Comparison of ENCODE assay signal across 1 cellular context in genomic region chr14:31025335-31026075, GRCh38.
TF ChIP-seq lines count a peak whose summit lies in the region.

A gene with protein sequence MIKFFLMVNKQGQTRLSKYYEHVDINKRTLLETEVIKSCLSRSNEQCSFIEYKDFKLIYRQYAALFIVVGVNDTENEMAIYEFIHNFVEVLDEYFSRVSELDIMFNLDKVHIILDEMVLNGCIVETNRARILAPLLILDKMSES (plus strand): TSS chr14:31025649. CDS start chr14:31066197, 40,548 bp downstream.

TF ChIP-seq in HepG2, 621 proteins besides CTCF, POLR2A, EP300 and RAD21 (continued from another document and continues in another):
- TF ChIP-seq, protein P1, sequence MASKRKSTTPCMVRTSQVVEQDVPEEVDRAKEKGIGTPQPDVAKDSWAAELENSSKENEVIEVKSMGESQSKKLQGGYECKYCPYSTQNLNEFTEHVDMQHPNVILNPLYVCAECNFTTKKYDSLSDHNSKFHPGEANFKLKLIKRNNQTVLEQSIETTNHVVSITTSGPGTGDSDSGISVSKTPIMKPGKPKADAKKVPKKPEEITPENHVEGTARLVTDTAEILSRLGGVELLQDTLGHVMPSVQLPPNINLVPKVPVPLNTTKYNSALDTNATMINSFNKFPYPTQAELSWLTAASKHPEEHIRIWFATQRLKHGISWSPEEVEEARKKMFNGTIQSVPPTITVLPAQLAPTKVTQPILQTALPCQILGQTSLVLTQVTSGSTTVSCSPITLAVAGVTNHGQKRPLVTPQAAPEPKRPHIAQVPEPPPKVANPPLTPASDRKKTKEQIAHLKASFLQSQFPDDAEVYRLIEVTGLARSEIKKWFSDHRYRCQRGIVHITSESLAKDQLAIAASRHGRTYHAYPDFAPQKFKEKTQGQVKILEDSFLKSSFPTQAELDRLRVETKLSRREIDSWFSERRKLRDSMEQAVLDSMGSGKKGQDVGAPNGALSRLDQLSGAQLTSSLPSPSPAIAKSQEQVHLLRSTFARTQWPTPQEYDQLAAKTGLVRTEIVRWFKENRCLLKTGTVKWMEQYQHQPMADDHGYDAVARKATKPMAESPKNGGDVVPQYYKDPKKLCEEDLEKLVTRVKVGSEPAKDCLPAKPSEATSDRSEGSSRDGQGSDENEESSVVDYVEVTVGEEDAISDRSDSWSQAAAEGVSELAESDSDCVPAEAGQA (IDR thresholded peaks at IDR 0.05; ENCODE audit: low read depth), result peak; percentile 96
- TF ChIP-seq, protein P1 (CRISPR knock-in tag; IDR thresholded peaks at IDR 0.05; ENCODE audit: borderline replicate concordance), result peak; percentile 85
- TF ChIP-seq ZNF607 (CRISPR knock-in tag; IDR thresholded peaks at IDR 0.05; ENCODE audit: borderline replicate concordance), result peak; percentile 94
- peak; percentile 83; the same call in 1 of the 2 replicates for TF ChIP-seq SIN3A (IDR thresholded peaks at IDR 0.05; ENCODE audit: borderline replicate concordance, low read depth, low read length)
- TF ChIP-seq ZNF574 (CRISPR knock-in tag; IDR thresholded peaks at IDR 0.05), result 0 out of 2 replicates have a peak, but pooled peaks have one; percentile 28
- TF ChIP-seq ATF7-NPFF (CRISPR knock-in tag; IDR thresholded peaks at IDR 0.05; ENCODE audit: low read depth), result 0 out of 2 replicates have a peak, but pooled peaks have one; percentile 1
- peak; percentile 65; the same call in 1 of the 2 replicates for TF ChIP-seq ZNF264 (CRISPR knock-in tag; IDR thresholded peaks at IDR 0.05)
- TF ChIP-seq, protein P2, sequence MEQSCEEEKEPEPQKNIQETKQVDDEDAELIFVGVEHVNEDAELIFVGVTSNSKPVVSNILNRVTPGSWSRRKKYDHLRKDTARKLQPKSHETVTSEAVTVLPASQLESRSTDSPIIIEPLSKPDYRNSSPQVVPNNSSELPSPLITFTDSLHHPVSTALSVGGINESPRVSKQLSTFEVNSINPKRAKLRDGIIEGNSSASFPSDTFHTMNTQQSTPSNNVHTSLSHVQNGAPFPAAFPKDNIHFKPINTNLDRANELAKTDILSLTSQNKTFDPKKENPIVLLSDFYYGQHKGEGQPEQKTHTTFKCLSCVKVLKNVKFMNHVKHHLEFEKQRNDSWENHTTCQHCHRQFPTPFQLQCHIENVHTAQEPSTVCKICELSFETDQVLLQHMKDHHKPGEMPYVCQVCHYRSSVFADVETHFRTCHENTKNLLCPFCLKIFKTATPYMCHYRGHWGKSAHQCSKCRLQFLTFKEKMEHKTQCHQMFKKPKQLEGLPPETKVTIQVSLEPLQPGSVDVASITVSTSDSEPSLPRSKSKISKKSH (CRISPR knock-in tag; IDR thresholded peaks at IDR 0.05; ENCODE audit: borderline replicate concordance), result peak; percentile 96
- TF ChIP-seq SAFB2 (CRISPR knock-in tag; IDR thresholded peaks at IDR 0.05; ENCODE audit: borderline replicate concordance, low read depth), result no peak
- TF ChIP-seq IRX3 (CRISPR knock-in tag; IDR thresholded peaks at IDR 0.05; ENCODE audit: borderline replicate concordance, low read depth), result no peak
- no peak for TF ChIP-seq ZNF10 (CRISPR knock-in tag; IDR thresholded peaks at IDR 0.05; ENCODE audit: borderline replicate concordance, low read depth)
- no peak for TF ChIP-seq GABPA (IDR thresholded peaks at IDR 0.05; ENCODE audit: low read depth, low read length)
- TF ChIP-seq GABPA (CRISPR knock-in tag; IDR thresholded peaks at IDR 0.05; ENCODE audit: low read depth), result no peak
- no peak for TF ChIP-seq TCF7L2 (IDR thresholded peaks at IDR 0.05; ENCODE audit: low read depth, low read length)
- no peak for TF ChIP-seq ZNF569 (CRISPR knock-in tag; IDR thresholded peaks at IDR 0.05; ENCODE audit: borderline replicate concordance)
- TF ChIP-seq, protein P3, sequence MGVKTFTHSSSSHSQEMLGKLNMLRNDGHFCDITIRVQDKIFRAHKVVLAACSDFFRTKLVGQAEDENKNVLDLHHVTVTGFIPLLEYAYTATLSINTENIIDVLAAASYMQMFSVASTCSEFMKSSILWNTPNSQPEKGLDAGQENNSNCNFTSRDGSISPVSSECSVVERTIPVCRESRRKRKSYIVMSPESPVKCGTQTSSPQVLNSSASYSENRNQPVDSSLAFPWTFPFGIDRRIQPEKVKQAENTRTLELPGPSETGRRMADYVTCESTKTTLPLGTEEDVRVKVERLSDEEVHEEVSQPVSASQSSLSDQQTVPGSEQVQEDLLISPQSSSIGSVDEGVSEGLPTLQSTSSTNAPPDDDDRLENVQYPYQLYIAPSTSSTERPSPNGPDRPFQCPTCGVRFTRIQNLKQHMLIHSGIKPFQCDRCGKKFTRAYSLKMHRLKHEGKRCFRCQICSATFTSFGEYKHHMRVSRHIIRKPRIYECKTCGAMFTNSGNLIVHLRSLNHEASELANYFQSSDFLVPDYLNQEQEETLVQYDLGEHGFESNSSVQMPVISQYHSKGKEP (CRISPR knock-in tag; IDR thresholded peaks at IDR 0.05), result 0 out of 2 replicates have a peak, but pooled peaks have one; percentile 16
- TF ChIP-seq PHF8 (CRISPR knock-in tag; IDR thresholded peaks at IDR 0.05), result peak; percentile 94
- TF ChIP-seq TGIF2 (CRISPR knock-in tag; IDR thresholded peaks at IDR 0.05), result peak; percentile 91
- 0 out of 2 replicates have a peak, but pooled peaks have one; percentile 89 for TF ChIP-seq PAWR (CRISPR knock-in tag; IDR thresholded peaks at IDR 0.05; ENCODE audit: borderline replicate concordance)
- peak; percentile 79 for TF ChIP-seq NCOA5 (CRISPR knock-in tag; IDR thresholded peaks at IDR 0.05)
- no peak for TF ChIP-seq U2AF1 (optimal IDR thresholded peaks at IDR 0.05; ENCODE audit: low read depth, low read length)
- TF ChIP-seq REXO4 (CRISPR knock-in tag; IDR thresholded peaks at IDR 0.05; ENCODE audit: borderline replicate concordance), result no peak
- peak; percentile 24; the same call in 1 of the 2 replicates for TF ChIP-seq GTF2F1 (IDR thresholded peaks at IDR 0.05; ENCODE audit: low read length)
- TF ChIP-seq HNRNPUL1 (IDR thresholded peaks at IDR 0.05; ENCODE audit: low read depth, low read length), result no peak
- no peak for TF ChIP-seq ATF7 (IDR thresholded peaks at IDR 0.05)
- peak; percentile 33; the same call in 1 of the 2 replicates for TF ChIP-seq ATF7 (CRISPR knock-in tag; IDR thresholded peaks at IDR 0.05)
- no peak for TF ChIP-seq PRPF4 (IDR thresholded peaks at IDR 0.05; ENCODE audit: low read depth, low read length, poor library complexity, severe bottlenecking)
- peak; percentile 5; the same call in 1 of the 2 replicates for TF ChIP-seq YEATS4 (CRISPR knock-in tag; IDR thresholded peaks at IDR 0.05; ENCODE audit: borderline replicate concordance)
- no peak; the same call in 1 of the 2 replicates for TF ChIP-seq NFATC3 (CRISPR knock-in tag; IDR thresholded peaks at IDR 0.05)
- TF ChIP-seq HHEX (CRISPR knock-in tag; IDR thresholded peaks at IDR 0.05), result peak; percentile 46; the same call in 1 of the 2 replicates
- TF ChIP-seq ZNF34 (CRISPR knock-in tag; IDR thresholded peaks at IDR 0.05; ENCODE audit: borderline replicate concordance), result no peak
- no peak for TF ChIP-seq CBX5 (CRISPR knock-in tag; IDR thresholded peaks at IDR 0.05; ENCODE audit: borderline replicate concordance)
- peak; percentile 94; the same call in 1 of the 2 replicates for TF ChIP-seq ZNF44 (CRISPR knock-in tag; IDR thresholded peaks at IDR 0.05)
- peak; percentile 14 for TF ChIP-seq ZFP36 (IDR thresholded peaks at IDR 0.05; ENCODE audit: borderline replicate concordance, low read depth, low read length, partially characterized antibody)
- peak; percentile 80; the same call in 1 of the 2 replicates for TF ChIP-seq YEATS2 (CRISPR knock-in tag; IDR thresholded peaks at IDR 0.05; ENCODE audit: borderline replicate concordance)
- peak; percentile 41; the same call in 1 of the 2 replicates for TF ChIP-seq RARA (CRISPR knock-in tag; IDR thresholded peaks at IDR 0.05)
- TF ChIP-seq KMT2B (CRISPR knock-in tag; IDR thresholded peaks at IDR 0.05), result peak; percentile 89
- TF ChIP-seq NFRKB (IDR thresholded peaks at IDR 0.05), result 0 out of 2 replicates have a peak, but pooled peaks have one; percentile 53
- peak; percentile 66; the same call in 1 of the 2 replicates for TF ChIP-seq THAP7 (CRISPR knock-in tag; IDR thresholded peaks at IDR 0.05)
- TF ChIP-seq BRD4 (CRISPR knock-in tag; IDR thresholded peaks at IDR 0.05), result peak; percentile 97; the same call in 1 of the 2 replicates
- peak; percentile 32 for TF ChIP-seq MXD4 (CRISPR knock-in tag; IDR thresholded peaks at IDR 0.05)
- no peak for TF ChIP-seq NR2F2 (IDR thresholded peaks at IDR 0.05; ENCODE audit: borderline replicate concordance, low read depth)
- peak; percentile 68; the same call in 1 of the 2 replicates for TF ChIP-seq KAT8 (CRISPR knock-in tag; IDR thresholded peaks at IDR 0.05)
- TF ChIP-seq NFE2L1 (CRISPR knock-in tag; IDR thresholded peaks at IDR 0.05; ENCODE audit: borderline replicate concordance), result peak; percentile 91; the same call in 1 of the 2 replicates
- no peak for TF ChIP-seq SETDB1 (CRISPR knock-in tag; IDR thresholded peaks at IDR 0.05; ENCODE audit: borderline replicate concordance)
- TF ChIP-seq MAF1 (CRISPR knock-in tag; IDR thresholded peaks at IDR 0.05; ENCODE audit: borderline replicate concordance), result 0 out of 2 replicates have a peak, but pooled peaks have one; percentile 53
- TF ChIP-seq ZNF577 (CRISPR knock-in tag; IDR thresholded peaks at IDR 0.05; ENCODE audit: borderline replicate concordance, low read depth), result no peak
- no peak for TF ChIP-seq ZNF644 (CRISPR knock-in tag; IDR thresholded peaks at IDR 0.05; ENCODE audit: low read depth)
- TF ChIP-seq ERF (CRISPR knock-in tag; IDR thresholded peaks at IDR 0.05), result peak; percentile 58; the same call in 1 of the 2 replicates
- TF ChIP-seq ZFP1 (CRISPR knock-in tag; IDR thresholded peaks at IDR 0.05), result no peak
- TF ChIP-seq ZNF432 (CRISPR knock-in tag; IDR thresholded peaks at IDR 0.05; ENCODE audit: borderline replicate concordance), result no peak
- TF ChIP-seq NFYB (CRISPR knock-in tag; IDR thresholded peaks at IDR 0.05), result 0 out of 2 replicates have a peak, but pooled peaks have one; percentile 19
- peak; percentile 69 for TF ChIP-seq ISL2 (CRISPR knock-in tag; IDR thresholded peaks at IDR 0.05)
- TF ChIP-seq ZFY (CRISPR knock-in tag; IDR thresholded peaks at IDR 0.05), result peak; percentile 91
- peak; percentile 66; the same call in 1 of the 2 replicates for TF ChIP-seq ZNF792 (CRISPR knock-in tag; IDR thresholded peaks at IDR 0.05)
- TF ChIP-seq, protein P4, sequence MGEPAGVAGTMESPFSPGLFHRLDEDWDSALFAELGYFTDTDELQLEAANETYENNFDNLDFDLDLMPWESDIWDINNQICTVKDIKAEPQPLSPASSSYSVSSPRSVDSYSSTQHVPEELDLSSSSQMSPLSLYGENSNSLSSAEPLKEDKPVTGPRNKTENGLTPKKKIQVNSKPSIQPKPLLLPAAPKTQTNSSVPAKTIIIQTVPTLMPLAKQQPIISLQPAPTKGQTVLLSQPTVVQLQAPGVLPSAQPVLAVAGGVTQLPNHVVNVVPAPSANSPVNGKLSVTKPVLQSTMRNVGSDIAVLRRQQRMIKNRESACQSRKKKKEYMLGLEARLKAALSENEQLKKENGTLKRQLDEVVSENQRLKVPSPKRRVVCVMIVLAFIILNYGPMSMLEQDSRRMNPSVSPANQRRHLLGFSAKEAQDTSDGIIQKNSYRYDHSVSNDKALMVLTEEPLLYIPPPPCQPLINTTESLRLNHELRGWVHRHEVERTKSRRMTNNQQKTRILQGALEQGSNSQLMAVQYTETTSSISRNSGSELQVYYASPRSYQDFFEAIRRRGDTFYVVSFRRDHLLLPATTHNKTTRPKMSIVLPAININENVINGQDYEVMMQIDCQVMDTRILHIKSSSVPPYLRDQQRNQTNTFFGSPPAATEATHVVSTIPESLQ (CRISPR knock-in tag; conservative IDR thresholded peaks at IDR 0.05), result 0 out of 2 replicates have a peak, but pooled peaks have one; percentile 28
- peak; percentile 92 for TF ChIP-seq ZNF33A (CRISPR knock-in tag; IDR thresholded peaks at IDR 0.05; ENCODE audit: borderline replicate concordance)
- no peak for TF ChIP-seq ZNF839 (CRISPR knock-in tag; IDR thresholded peaks at IDR 0.05; ENCODE audit: borderline replicate concordance)
